Comparison of ENCODE assay signal across 32 cellular contexts in genomic region chr5:67066815-67067214, GRCh38.
A peak's percentile ranks its signal among the peaks of the same experiment; 100 is the strongest.
DNase-seq lines count a peak whose midpoint lies in the region; ATAC-seq, FAIRE-seq and TF ChIP-seq lines count a peak whose summit lies in the region.
"Had no signal": no experiment of that assay in that cellular context is flagged by ENCODE, and none has a peak within 500 bp of the region (broad histone marks: within the 10 kb centered on the region; RNA-seq: fewer than 3 reads in every experiment).

No MANE protein-coding gene starts in this region.

- BruUV-seq in mammary epithelial cell (replicated peaks; lab: Mats Ljungman, UMichigan) (no TSS peak), MCF 10A (replicated peaks; lab: Mats Ljungman, UMichigan) (no TSS peak)

- H3K79me2 ChIP-seq in mammary epithelial cell (ENCODE audit: insufficient read depth, low read length) (peaks cover 90% of the 10 kb centered on the region), astrocyte (ENCODE audit: insufficient read depth, low read length) (peaks cover 65% of the 10 kb centered on the region)

- FAIRE-seq in astrocyte (lab: Jason Lieb, UNC), result no peak
- FAIRE-seq in small intestine (lab: Jason Lieb, UNC), result no peak
- FAIRE-seq: GM18507, HTR-8/SVneo had no signal

- H3K27ac Mint-ChIP-seq in MCF 10A (ENCODE audit: low read depth, unreplicated experiment), result no peak overlapping the region
- no peak overlapping the region for H3K27ac Mint-ChIP-seq in astrocyte (ENCODE audit: unreplicated experiment)
- H3K27ac Mint-ChIP-seq: activated CD4-positive, alpha-beta T cell treated with anti-CD3 and anti-CD28 coated beads for 36 hours; activated naive CD4-positive, alpha-beta T cell treated with anti-CD3 and anti-CD28 coated beads for 36 hours; CD4-positive, alpha-beta T cell; dendritic cell treated with granulocyte-macrophage colony-stimulating factor and Interleukin-4, amounts not matched to agents 40 ng/mL and 50 ng/mL, for 4 days; GM23338; neural progenitor cell; stimulated activated naive CD8-positive, alpha-beta T cell treated with anti-CD3 and anti-CD28 coated beads, Interleukin-15, Interleukin-2, amounts not matched to agents 100 ng/mL and 50 ng/mL, for 24 hours had no signal

- dilution Hi-C loops in mammary epithelial cell (cut with HindIII; ENCODE audit: low sequenced_read_pairs), result no loop called here

- CTCF ChIA-PET in mammary epithelial cell (lab: Charles Lee; ENCODE audit: low non-redundant PET) (no interaction called here), MCF 10A (lab: Yijun Ruan, JAX) (no interaction called here)

- DNase-seq in mammary epithelial cell, result peak; percentile 29
- no peak for DNase-seq in MCF 10A (ENCODE audit: unreplicated experiment)
- DNase-seq in astrocyte (ENCODE audit: low read depth), result peak; percentile 31
- peak; percentile 24 for DNase-seq in fibroblast of mammary gland (ENCODE audit: low read depth)
- DNase-seq in small intestine, result peak; percentile 57
- DNase-seq in activated T-cell treated with anti-CD3 and anti-CD28 coated beads, Interleukin-2, amount 50 U/mL, for 1 hour, result no peak
- DNase-seq in Peyer's patch, result no peak
- DNase-seq: 8988T; activated CD4-positive, alpha-beta T cell treated with anti-CD3 and anti-CD28 coated beads for 36 hours; activated naive CD4-positive, alpha-beta T cell treated with anti-CD3 and anti-CD28 coated beads for 36 hours; activated T-cell treated with anti-CD3 and anti-CD28 coated beads, Interleukin-2, amount 50 U/mL, for 48 hours; amniotic stem cell; caudate nucleus; CD4-positive, alpha-beta T cell; DMS 273 treated with DMSO at 0.1 percent for 48 hours; islet precursor cell; NCI-H2029; NCI-H226; SK-N-SH; stimulated activated CD4-positive, alpha-beta T cell treated with anti-CD3 and anti-CD28 coated beads, Interleukin-15, amount 100 ng/mL, for 24 hours; T-helper 2 cell had no signal

- H3K4me3 Mint-ChIP-seq in MCF 10A (ENCODE audit: unreplicated experiment) (no peak overlapping the region), astrocyte (ENCODE audit: unreplicated experiment) (no peak overlapping the region)
- H3K4me3 Mint-ChIP-seq: activated CD4-positive, alpha-beta T cell treated with anti-CD3 and anti-CD28 coated beads for 36 hours; activated naive CD4-positive, alpha-beta T cell treated with anti-CD3 and anti-CD28 coated beads for 36 hours; CD4-positive, alpha-beta T cell; dendritic cell treated with granulocyte-macrophage colony-stimulating factor and Interleukin-4, amounts not matched to agents 40 ng/mL and 50 ng/mL, for 4 days; GM23338; neural progenitor cell; stimulated activated naive CD8-positive, alpha-beta T cell treated with anti-CD3 and anti-CD28 coated beads, Interleukin-15, Interleukin-2, amounts not matched to agents 100 ng/mL and 50 ng/mL, for 24 hours had no signal

- intact Hi-C loops in mammary epithelial cell (cut with micrococcal nuclease), result no loop called here
- intact Hi-C loops in MCF 10A (cut with micrococcal nuclease), result no loop called here

- H3K36me3 ChIP-seq in mammary epithelial cell (ENCODE audit: insufficient read depth, low read length), result peaks cover 7% of the 10 kb centered on the region
- H3K36me3 ChIP-seq in astrocyte (ENCODE audit: insufficient read depth, low read length), result no peaks in the 10 kb centered on the region
- H3K36me3 ChIP-seq in small intestine (ENCODE audit: control insufficient read depth in 2 of 2, insufficient read depth in 2 of 2, low read length in 2 of 2), result no peaks in the 10 kb centered on the region
- no peaks in the 10 kb centered on the region for H3K36me3 ChIP-seq in Peyer's patch
- H3K36me3 ChIP-seq: neural progenitor cell, tibial nerve had no signal

- H3K27me3 ChIP-seq in mammary epithelial cell (ENCODE audit: insufficient read depth, low read length), result no peaks in the 10 kb centered on the region
- no peaks in the 10 kb centered on the region for H3K27me3 ChIP-seq in astrocyte (ENCODE audit: insufficient read depth, low read length)
- H3K27me3 ChIP-seq in small intestine (ENCODE audit: control insufficient read depth in 2 of 2, insufficient read depth in 2 of 2, low read length in 2 of 2), result no peaks in the 10 kb centered on the region
- H3K27me3 ChIP-seq in Peyer's patch, result no peaks in the 10 kb centered on the region
- H3K27me3 ChIP-seq: neural progenitor cell, tibial nerve had no signal

- H3K9me3 Mint-ChIP-seq in MCF 10A (ENCODE audit: unreplicated experiment) (peaks cover 8% of the 10 kb centered on the region), astrocyte (ENCODE audit: unreplicated experiment) (no peaks in the 10 kb centered on the region)
- H3K9me3 Mint-ChIP-seq: activated naive CD4-positive, alpha-beta T cell treated with anti-CD3 and anti-CD28 coated beads for 36 hours; CD4-positive, alpha-beta T cell; GM23338; neural progenitor cell; stimulated activated naive CD8-positive, alpha-beta T cell treated with anti-CD3 and anti-CD28 coated beads, Interleukin-15, Interleukin-2, amounts not matched to agents 100 ng/mL and 50 ng/mL, for 24 hours had no signal

- H3K36me3 Mint-ChIP-seq in MCF 10A (ENCODE audit: insufficient read depth, unreplicated experiment), result peaks cover 24% of the 10 kb centered on the region
- H3K36me3 Mint-ChIP-seq in astrocyte (ENCODE audit: low read depth, unreplicated experiment), result peaks cover 2% of the 10 kb centered on the region
- H3K36me3 Mint-ChIP-seq: neural progenitor cell had no signal

- H3K4me1 ChIP-seq in mammary epithelial cell (ENCODE audit: insufficient read depth, low read length) (peaks cover 2% of the 10 kb centered on the region), astrocyte (ENCODE audit: insufficient read depth, low read length) (peaks cover 5% of the 10 kb centered on the region), small intestine (ENCODE audit: control insufficient read depth in 2 of 2, insufficient read depth in 1 of 2, low read depth in 1 of 2, low read length in 1 of 2) (peaks cover 0 to 3% of the 10 kb centered on the region in 2 donors), Peyer's patch (no peaks in the 10 kb centered on the region)
- H3K4me1 ChIP-seq: tibial nerve had no signal

- H4K20me1 ChIP-seq in mammary epithelial cell (ENCODE audit: insufficient read depth, low read length) (no peaks in the 10 kb centered on the region), astrocyte (ENCODE audit: insufficient read depth, low read length) (peaks cover 5% of the 10 kb centered on the region)

- in situ Hi-C loops in mammary epithelial cell (cut with MboI; ENCODE audit: low sequenced_read_pairs in 2 of 2), result no loop called here

- no peak overlapping the region for H3K9ac ChIP-seq in mammary epithelial cell (ENCODE audit: insufficient read depth, low read length)
- H3K9ac ChIP-seq in astrocyte (ENCODE audit: low read length), result no peak overlapping the region
- H3K9ac ChIP-seq: neural progenitor cell, SK-N-SH had no signal

- no peaks in the 10 kb centered on the region for H3K9me3 ChIP-seq in mammary epithelial cell (replicated peaks; ENCODE audit: insufficient read depth, low read length)
- H3K9me3 ChIP-seq in astrocyte (ENCODE audit: insufficient read depth, low read depth, low read length), result no peaks in the 10 kb centered on the region
- no peaks in the 10 kb centered on the region for H3K9me3 ChIP-seq in small intestine (ENCODE audit: control insufficient read depth, low read depth)
- H3K9me3 ChIP-seq in Peyer's patch, result no peaks in the 10 kb centered on the region
- H3K9me3 ChIP-seq: SK-N-SH, tibial nerve had no signal

- no peak overlapping the region for H2AFZ ChIP-seq in mammary epithelial cell (ENCODE audit: low read depth, low read length)
- no peak overlapping the region for H2AFZ ChIP-seq in astrocyte (ENCODE audit: low read depth, low read length)
- H2AFZ ChIP-seq: GM23338, neural progenitor cell had no signal

- H3K4me3 ChIP-seq in mammary epithelial cell (replicated peaks in 1 of 3; ENCODE audit: insufficient read depth in 1 of 3, low read depth in 2 of 3, low read length in 3 of 3) (no peak overlapping the region), astrocyte (ENCODE audit: insufficient read depth, low read depth, low read length) (no peak overlapping the region), fibroblast of mammary gland (ENCODE audit: control insufficient read depth, low read depth, low read length) (no peak overlapping the region), small intestine (ENCODE audit: low read depth in 1 of 2, low read length in 2 of 2) (no peak overlapping the region), Peyer's patch (no peak overlapping the region)
- H3K4me3 ChIP-seq: GM23338, lung, neural progenitor cell, tibial nerve had no signal

- TF ChIP-seq CTCF in mammary epithelial cell (conservative IDR thresholded peaks at IDR 0.05 in 1 of 2, IDR thresholded peaks at IDR 0.05 in 1 of 2; ENCODE audit: extremely low read depth in 1 of 2, insufficient read depth in 1 of 2, low read depth in 1 of 2, low read length in 2 of 2) (no peak), MCF 10A (IDR thresholded peaks at IDR 0.05; ENCODE audit: unreplicated experiment) (no peak), astrocyte (IDR thresholded peaks at IDR 0.05; ENCODE audit: insufficient read depth, low read depth, low read length) (no peak), fibroblast of mammary gland (conservative IDR thresholded peaks at IDR 0.05; ENCODE audit: control insufficient read depth, insufficient read depth, low read depth, low read length) (no peak), Peyer's patch (IDR thresholded peaks at IDR 0.05) (no peak)

- H3K27me3 Mint-ChIP-seq in MCF 10A (ENCODE audit: insufficient read depth, unreplicated experiment) (no peaks in the 10 kb centered on the region), astrocyte (ENCODE audit: low read depth, unreplicated experiment) (no peaks in the 10 kb centered on the region)
- H3K27me3 Mint-ChIP-seq: activated CD4-positive, alpha-beta T cell treated with anti-CD3 and anti-CD28 coated beads for 36 hours; CD4-positive, alpha-beta T cell; dendritic cell treated with granulocyte-macrophage colony-stimulating factor and Interleukin-4, amounts not matched to agents 40 ng/mL and 50 ng/mL, for 4 days; stimulated activated naive CD8-positive, alpha-beta T cell treated with anti-CD3 and anti-CD28 coated beads, Interleukin-15, Interleukin-2, amounts not matched to agents 100 ng/mL and 50 ng/mL, for 24 hours had no signal

- H3K27ac ChIP-seq in mammary epithelial cell (ENCODE audit: insufficient read depth, low read depth, low read length), result no peak overlapping the region
- H3K27ac ChIP-seq in astrocyte (ENCODE audit: low read depth, low read length), result no peak overlapping the region
- H3K27ac ChIP-seq in small intestine (ENCODE audit: low read depth in 1 of 2, low read length in 1 of 2), result no peak overlapping the region
- no peak overlapping the region for H3K27ac ChIP-seq in Peyer's patch
- H3K27ac ChIP-seq: neural progenitor cell, RWPE1, tibial nerve had no signal

- no peak for ATAC-seq in GM18870 (IDR thresholded peaks at IDR 0.05; ENCODE audit: unreplicated experiment)
- ATAC-seq: activated CD4-positive, alpha-beta T cell treated with anti-CD3 and anti-CD28 coated beads for 36 hours; GM23338; sciatic nerve had no signal

- no peak for TF ChIP-seq POLR2A in Peyer's patch (IDR thresholded peaks at IDR 0.05)

- H3K4me1 Mint-ChIP-seq in MCF 10A (ENCODE audit: insufficient read depth, unreplicated experiment) (peaks cover 18% of the 10 kb centered on the region), astrocyte (ENCODE audit: low read depth, unreplicated experiment) (peaks cover 16% of the 10 kb centered on the region)

- H3K4me2 ChIP-seq in mammary epithelial cell (ENCODE audit: insufficient read depth, low read depth, low read length) (no peak overlapping the region), astrocyte (ENCODE audit: low read length) (no peak overlapping the region)
- H3K4me2 ChIP-seq: GM23338, neural progenitor cell, SK-N-SH had no signal

- WGBS in mammary epithelial cell (ENCODE audit: low coverage, missing lambda C conversion rate), result 67% methylated on average over 1 of the region's 1 CpG
- WGBS in small intestine, 3 donors, result 22 to 45% (median 36%) methylated on average over 1 of the region's 1 CpG

- POLR2A ChIA-PET in MCF 10A (lab: Yijun Ruan, JAX), result interaction anchor here (1.7 kb wide), 1 partner anchor 19 kb away, joined by 5 read pairs; no protein-coding TSS in a partner anchor

Comparison
In these comparisons a context has a peak if more than half of its experiments do, and no peak if none do; other contexts are left out.
1. DNase-seq: peak in mammary epithelial cell (single experiment), astrocyte (single experiment), fibroblast of mammary gland (single experiment) and small intestine (single experiment); none in MCF 10A (single experiment), activated T-cell treated with anti-CD3 and anti-CD28 coated beads, Interleukin-2, amount 50 U/mL, for 1 hour (single experiment) and Peyer's patch (0 of 3).